ENCODE assay signal across 10 cellular contexts in the genomic region with DNA sequence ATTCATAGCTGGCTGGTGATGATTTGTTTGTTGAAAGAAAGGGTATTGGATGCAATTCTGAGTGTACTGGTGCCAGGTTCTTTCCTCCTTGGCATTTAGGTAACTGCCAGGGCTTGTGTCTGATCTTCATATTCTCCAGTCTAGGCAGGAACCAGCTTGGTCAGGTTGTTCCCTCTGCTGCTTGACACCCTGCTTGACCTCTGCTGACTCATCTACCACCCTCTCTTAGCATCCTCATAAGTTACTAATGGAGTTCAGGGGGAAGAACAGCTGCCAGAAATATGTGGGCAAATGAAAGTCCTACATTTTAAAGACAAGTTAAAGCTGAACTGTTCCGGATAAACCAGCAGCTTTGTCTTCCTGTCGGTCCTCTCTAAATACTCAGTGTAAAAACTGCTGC.
DNase-seq lines count a peak whose midpoint lies in the region; ATAC-seq and TF ChIP-seq lines count a peak whose summit lies in the region.
"Had no signal": no experiment of that assay in that cellular context is flagged by ENCODE, and none has a peak within 500 bp of the region (broad histone marks: within the 10 kb centered on the region; RNA-seq: fewer than 3 reads in every experiment).

No MANE protein-coding gene starts in this region.

- H3K27me3 Mint-ChIP-seq in mesothelial cell of epicardium (ENCODE audit: low read depth), result no peaks in the 10 kb centered on the region

- TF ChIP-seq CTCF in BJ (IDR thresholded peaks at IDR 0.05; ENCODE audit: insufficient read depth, low read depth, low read length), result no peak
- no peak for TF ChIP-seq CTCF in OCI-LY3 (IDR thresholded peaks at IDR 0.05; ENCODE audit: low read depth, low read length)
- no peak for TF ChIP-seq CTCF in foreskin fibroblast (IDR thresholded peaks at IDR 0.05; ENCODE audit: low read depth, low read length)
- no peak for TF ChIP-seq CTCF in Peyer's patch (IDR thresholded peaks at IDR 0.05)
- no peak for TF ChIP-seq CTCF in mesothelial cell of epicardium (IDR thresholded peaks at IDR 0.05; ENCODE audit: unreplicated experiment)

- H3K27ac ChIP-seq in OCI-LY3 (ENCODE audit: low read length) (no peak overlapping the region), Peyer's patch (no peak overlapping the region)

- peaks cover 4% of the 10 kb centered on the region for H3K4me1 Mint-ChIP-seq in mesothelial cell of epicardium

- no peak overlapping the region for H3K9ac ChIP-seq in OCI-LY3 (ENCODE audit: low read length)

- DNase-seq in BJ (ENCODE audit: low read depth), result peak; percentile 74
- peak; percentile 92 to 95 for DNase-seq in foreskin fibroblast
- no peak for DNase-seq in Peyer's patch
- DNase-seq in mesothelial cell of epicardium (ENCODE audit: low spot score in 2 of 2, unreplicated experiment in 2 of 2), result no peak
- DNase-seq in SIG-M5 treated with dmso at 0.1 percent for 504 hours (lab: John Stamatoyannopoulos, UW; ENCODE audit: unreplicated experiment), result no peak
- DNase-seq: stimulated activated CD4-positive, alpha-beta T cell treated with anti-CD3 and anti-CD28 coated beads, Interleukin-4, amount 100 ng/mL, for 4 hours had no signal

- ATAC-seq in HG02623 (IDR thresholded peaks at IDR 0.05; ENCODE audit: unreplicated experiment) (peak; percentile 70), GM21737 (IDR thresholded peaks at IDR 0.05; ENCODE audit: unreplicated experiment) (no peak)
- ATAC-seq: activated naive CD4-positive, alpha-beta T cell treated with anti-CD3 and anti-CD28 coated beads, Interleukin-2, amount 50 U/mL, for 72 hours had no signal

- no peak overlapping the region for H3K27ac Mint-ChIP-seq in mesothelial cell of epicardium
- H3K27ac Mint-ChIP-seq: activated naive CD4-positive, alpha-beta T cell treated with anti-CD3 and anti-CD28 coated beads, Interleukin-2, amount 50 U/mL, for 72 hours had no signal

- no peak for TF ChIP-seq POLR2A in Peyer's patch (IDR thresholded peaks at IDR 0.05)

- no peaks in the 10 kb centered on the region for H3K27me3 ChIP-seq in BJ (ENCODE audit: control insufficient read depth, insufficient read depth, low read length)
- no peaks in the 10 kb centered on the region for H3K27me3 ChIP-seq in OCI-LY3 (ENCODE audit: low read depth, low read length)
- no peaks in the 10 kb centered on the region for H3K27me3 ChIP-seq in Peyer's patch

- H3K36me3 Mint-ChIP-seq in mesothelial cell of epicardium, result peaks cover 1% of the 10 kb centered on the region
- H3K36me3 Mint-ChIP-seq: activated naive CD4-positive, alpha-beta T cell treated with anti-CD3 and anti-CD28 coated beads, Interleukin-2, amount 50 U/mL, for 72 hours had no signal

- no peak overlapping the region for H2AFZ ChIP-seq in OCI-LY3 (ENCODE audit: low read depth, low read length)

- H3K36me3 ChIP-seq in BJ (ENCODE audit: control insufficient read depth, insufficient read depth, low read length), result no peaks in the 10 kb centered on the region
- no peaks in the 10 kb centered on the region for H3K36me3 ChIP-seq in OCI-LY3 (replicated peaks; ENCODE audit: low read depth, low read length)
- H3K36me3 ChIP-seq in Peyer's patch, result no peaks in the 10 kb centered on the region

- H3K9me3 ChIP-seq in OCI-LY3 (ENCODE audit: insufficient read depth, low read length), result no peaks in the 10 kb centered on the region
- no peaks in the 10 kb centered on the region for H3K9me3 ChIP-seq in Peyer's patch

- CTCF ChIA-PET in BJ (lab: Yijun Ruan, JAX), result interaction anchor here (1.5 to 2.4 kb wide), 3 partner anchors 12 to 25 kb away, joined by 4 to 8 read pairs (median 7); no protein-coding TSS in a partner anchor

- peaks cover 6% of the 10 kb centered on the region for H3K9me3 Mint-ChIP-seq in mesothelial cell of epicardium

- H3K4me2 ChIP-seq in OCI-LY3 (ENCODE audit: low read length), result peak overlapping the region; percentile 20; the same call in 1 of the 2 replicates

- no peak overlapping the region for H3K4me3 Mint-ChIP-seq in mesothelial cell of epicardium

- H3K4me1 ChIP-seq in OCI-LY3 (ENCODE audit: low read length) (peaks cover 21% of the 10 kb centered on the region), Peyer's patch (no peaks in the 10 kb centered on the region)

- H4K20me1 ChIP-seq in OCI-LY3 (ENCODE audit: insufficient read depth, low read length), result no peaks in the 10 kb centered on the region

- POLR2A ChIA-PET in BJ (lab: Charles Lee), result interaction anchor here (0.8 kb wide), 1 partner anchor 157 kb away, joined by 3 read pairs; no protein-coding TSS in a partner anchor

- H3K79me2 ChIP-seq in OCI-LY3 (ENCODE audit: low read length), result no peaks in the 10 kb centered on the region

- H3K4me3 ChIP-seq in BJ (ENCODE audit: low read depth, low read length) (no peak overlapping the region), OCI-LY3 (ENCODE audit: low read length) (no peak overlapping the region), foreskin fibroblast (ENCODE audit: low read depth in 1 of 2, low read length in 2 of 2) (no peak overlapping the region), Peyer's patch (no peak overlapping the region)

Comparison
In these comparisons a context has a peak if more than half of its experiments do, and no peak if none do; other contexts are left out.
1. DNase-seq: peak in BJ (single experiment) and foreskin fibroblast (2 of 2); none in Peyer's patch (0 of 3), mesothelial cell of epicardium (0 of 2) and SIG-M5 treated with dmso at 0.1 percent for 504 hours (single experiment).